8 cellular contexts compared by ENCODE assay signal in genomic region chr17:17280613-17281549, GRCh38. TPM values are rescaled to one million over a fixed set of nuclear protein-coding genes. Genes with fewer than 3 reads are reported as not detected.
DNase-seq lines count a peak whose midpoint lies in the region; ATAC-seq and TF ChIP-seq lines count a peak whose summit lies in the region.

TSS of gene COPS3 (minus strand) at chr17:17281246. CDS start at chr17:17281186, 60 bp downstream.

- H3K9me3 ChIP-seq in mucosa of stomach (ENCODE audit: control insufficient read depth, low read length): no peaks in the 10 kb centered on the region

- peak; percentile 72 for ATAC-seq in GM21717 (IDR thresholded peaks at IDR 0.05; ENCODE audit: unreplicated experiment)

- no peaks in the 10 kb centered on the region for H3K27me3 Mint-ChIP-seq in activated T-cell treated with anti-CD3 and anti-CD28 coated beads, Interleukin-2, amount 50 U/mL, for 24 hours

- peaks cover 44% of the 10 kb centered on the region for H3K4me1 Mint-ChIP-seq in activated T-cell treated with anti-CD3 and anti-CD28 coated beads, Interleukin-2, amount 50 U/mL, for 24 hours (ENCODE audit: low read depth)

- H3K9ac ChIP-seq in mucosa of stomach (ENCODE audit: low read length): peak within 1 kb of the TSS; percentile 96

- TF ChIP-seq POLR2A in erythroblast (IDR thresholded peaks at IDR 0.05; ENCODE audit: low read length): peak; percentile 91

- peak within 1 kb of the TSS; percentile 68 for H3K4me3 ChIP-seq in mucosa of stomach (ENCODE audit: low read length)

- H3K36me3 ChIP-seq in mucosa of stomach (ENCODE audit: control insufficient read depth, insufficient read depth, low read length): no peaks in the 10 kb centered on the region

- H3K4me3 Mint-ChIP-seq in activated T-cell treated with anti-CD3 and anti-CD28 coated beads, Interleukin-2, amount 50 U/mL, for 24 hours: peak within 1 kb of the TSS; percentile 97

- DNase-seq in DMS153 treated with DMSO at 0.1 percent for 48 hours (lab: John Stamatoyannopoulos, UW; ENCODE audit: unreplicated experiment) (peak; percentile 64), KBM-7 (peak; percentile 97), erythroblast (lab: John Stamatoyannopoulos, UW) (peak; percentile 99)
- peak; percentile 97 for DNase-seq in activated T-cell treated with anti-CD3 and anti-CD28 coated beads, Interleukin-2, amount 50 U/mL, for 24 hours
- peak; percentile 92 to 93 for DNase-seq in stimulated activated CD8-positive, alpha-beta memory T cell treated with anti-CD3 and anti-CD28 coated beads, Interleukin-7, amount 100 ng/mL, for 1 hour (ENCODE audit: low read depth in 2 of 2)

- peaks cover 44% of the 10 kb centered on the region for H3K36me3 Mint-ChIP-seq in activated T-cell treated with anti-CD3 and anti-CD28 coated beads, Interleukin-2, amount 50 U/mL, for 24 hours (ENCODE audit: low read depth)

- peak within 1 kb of the TSS; percentile 96 for H3K27ac Mint-ChIP-seq in activated T-cell treated with anti-CD3 and anti-CD28 coated beads, Interleukin-2, amount 50 U/mL, for 24 hours

- peaks cover 18% of the 10 kb centered on the region for H3K4me1 ChIP-seq in mucosa of stomach (ENCODE audit: control insufficient read depth, insufficient read depth, low read length)

- in situ Hi-C loops in KBM-7 (cut with MboI; ENCODE audit: low pct_unique_long_range_greater_than_20kb, low sequenced_read_pairs): no loop called here

- H3K9me3 Mint-ChIP-seq in activated T-cell treated with anti-CD3 and anti-CD28 coated beads, Interleukin-2, amount 50 U/mL, for 24 hours: no peaks in the 10 kb centered on the region

- H3K27me3 ChIP-seq in mucosa of stomach (ENCODE audit: control insufficient read depth, insufficient read depth, low read length): no peaks in the 10 kb centered on the region

TF ChIP-seq in PFSK-1, 5 proteins besides CTCF, POLR2A, EP300 and RAD21:
- peak; percentile 77; the same call in 1 of the 2 replicates for TF ChIP-seq TAF1 (IDR thresholded peaks at IDR 0.05; ENCODE audit: borderline replicate concordance, insufficient read depth, low read length)
- TF ChIP-seq SIN3A (IDR thresholded peaks at IDR 0.05; ENCODE audit: borderline replicate concordance, insufficient read depth, low read length): peak; percentile 86
- no peak for TF ChIP-seq REST (IDR thresholded peaks at IDR 0.05; ENCODE audit: insufficient read depth in 1 of 2, low read depth in 2 of 2, low read length in 2 of 2)
- TF ChIP-seq POLR2AphosphoS5 (IDR thresholded peaks at IDR 0.05; ENCODE audit: low read depth, low read length): peak; percentile 91

RNA-seq across cellular contexts. Expression of gene COPS3, which starts in this region (rescaled TPM):
- polyA plus RNA-seq in PFSK-1 (2012; ENCODE audit: insufficient read length, low read depth): 118 TPM

Comparison
In these comparisons a context has a peak if more than half of its experiments do, and no peak if none do; other contexts are left out.
1. Peak in every context shown above with its lines: DNase-seq, ATAC-seq and H3K4me3 ChIP-seq.